8 cellular contexts compared by ENCODE assay signal in the genomic region with DNA sequence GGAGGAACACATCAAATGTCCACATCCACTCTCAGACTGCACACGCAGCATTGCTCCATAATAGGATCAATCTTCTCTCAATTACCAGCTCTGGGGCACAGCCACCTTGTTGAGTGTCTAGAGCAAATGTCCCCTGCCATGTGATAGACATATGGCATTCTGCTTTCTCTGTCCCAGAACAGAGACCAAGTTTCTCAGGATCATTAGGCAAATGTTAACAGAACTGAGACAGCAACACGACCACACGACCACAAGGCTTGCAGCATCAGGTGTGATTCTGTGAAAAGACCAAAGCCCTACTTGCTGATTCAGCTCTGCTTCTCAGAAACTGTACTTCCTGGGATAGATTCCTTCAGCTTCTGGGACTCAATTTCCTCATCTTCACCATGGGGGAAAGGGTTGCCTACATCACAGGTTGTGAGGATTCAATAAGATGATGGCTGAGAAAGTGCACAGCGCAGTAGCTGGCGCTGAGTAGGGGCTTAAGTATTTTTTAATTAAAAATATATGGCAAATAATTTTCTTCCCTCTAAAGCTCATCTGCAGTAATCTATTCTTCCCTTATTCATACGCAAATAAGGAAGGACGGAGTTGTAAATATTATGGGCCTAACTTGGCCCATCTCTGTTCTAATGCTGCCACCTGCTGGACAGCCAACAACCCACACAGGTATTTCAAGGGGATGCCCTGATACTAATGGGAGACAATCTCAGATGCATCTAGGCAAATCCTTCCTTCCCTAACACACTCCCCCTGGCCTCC. TPM values are rescaled to one million over a fixed set of nuclear protein-coding genes. Genes with fewer than 3 reads are reported as not detected.
DNase-seq lines count a peak whose midpoint lies in the region; ATAC-seq, FAIRE-seq and TF ChIP-seq lines count a peak whose summit lies in the region.

No MANE protein-coding gene starts in this region.

- H3K4me3 ChIP-seq in OCI-LY7 (ENCODE audit: low read depth, low read length, poor library complexity, severe bottlenecking) (no peak overlapping the region), esophagus squamous epithelium (no peak overlapping the region)

- POLR2A ChIA-PET in OCI-LY7 (lab: Charles Lee) = interaction anchor here (0.8 to 0.9 kb wide), 2 partner anchors 88 to 854 kb away, joined by 3 to 7 read pairs; no protein-coding TSS in a partner anchor

- intact Hi-C loops in OCI-LY7 (cut with micrococcal nuclease; ENCODE audit: unreplicated experiment) = loop anchor here (1.0 to 5.0 kb wide), 3 partner anchors 759 to 995 kb away; no protein-coding TSS in a partner anchor
- intact Hi-C loops in esophagus squamous epithelium (cut with DNase I) = loop anchor here (5.0 to 10.0 kb wide), 3 partner anchors 163 to 853 kb away; a partner anchor contains a TSS

- H3K9me3 ChIP-seq in OCI-LY7 (ENCODE audit: low read length) (no peaks in the 10 kb centered on the region), esophagus squamous epithelium (no peaks in the 10 kb centered on the region)

- no peaks in the 10 kb centered on the region for H3K9me3 Mint-ChIP-seq in nephron

- no peak overlapping the region for H3K4me2 ChIP-seq in OCI-LY7 (ENCODE audit: low read length)

- TF ChIP-seq CTCF in OCI-LY7 (conservative IDR thresholded peaks at IDR 0.05; ENCODE audit: low read length) (peak; percentile 93), esophagus squamous epithelium (IDR thresholded peaks at IDR 0.05) (peak; percentile 77 to 94 (median 90)), nephron (IDR thresholded peaks at IDR 0.05; ENCODE audit: unreplicated experiment in 3 of 3) (peak; percentile 88 to 96 (median 91))

- no peaks in the 10 kb centered on the region for H3K79me2 ChIP-seq in OCI-LY7 (ENCODE audit: insufficient read depth, low read depth, low read length)

- H3K27ac Mint-ChIP-seq in nephron = no peak overlapping the region

- H3K4me1 ChIP-seq in OCI-LY7 (ENCODE audit: insufficient read depth, low read length, poor library complexity, severe bottlenecking) (no peaks in the 10 kb centered on the region), esophagus squamous epithelium (peaks cover 0 to 14% (median 0%) of the 10 kb centered on the region in 3 donors)

- no peak overlapping the region for H2AFZ ChIP-seq in OCI-LY7 (ENCODE audit: low read length)

- WGBS in esophagus squamous epithelium, 2 donors = 54 to 72% methylated on average over 5 to 7 of the region's 7 CpGs

- peak; percentile 94 for FAIRE-seq in HTR-8/SVneo (lab: Jason Lieb, UNC)

- no peaks in the 10 kb centered on the region for H3K27me3 ChIP-seq in esophagus squamous epithelium

- H3K27ac ChIP-seq in OCI-LY7 (ENCODE audit: low read depth, low read length, poor library complexity, severe bottlenecking) = no peak overlapping the region
- H3K27ac ChIP-seq in esophagus squamous epithelium = no peak overlapping the region

- H3K9me2 ChIP-seq in OCI-LY7 (ENCODE audit: insufficient read depth, low read length) = no peaks in the 10 kb centered on the region

- peak; percentile 78 for ATAC-seq in stimulated activated naive CD8-positive, alpha-beta T cell treated with anti-CD3 and anti-CD28 coated beads, Interleukin-15, Interleukin-2, amounts not matched to agents 100 U/mL and 50 U/mL, for 24 hours

- CTCF ChIA-PET in OCI-LY7 (lab: Charles Lee; ENCODE audit: unreplicated experiment) = interaction anchor here (0.8 kb wide), 1 partner anchor 14 kb away, joined by 3 read pairs; no protein-coding TSS in a partner anchor

- no peaks in the 10 kb centered on the region for H4K20me1 ChIP-seq in OCI-LY7 (ENCODE audit: insufficient read depth, low read length)

- DNase-seq in activated gamma-delta T cell treated with Interleukin-2 at 50 U/mL for 16 hours = peak; percentile 69
- DNase-seq in activated gamma-delta T cell (lab: John Stamatoyannopoulos, UW) = no peak
- DNase-seq in HTR-8/SVneo (ENCODE audit: insufficient read length, low spot score) = peak; percentile 63
- DNase-seq in OCI-LY7 (ENCODE audit: low spot score) = peak; percentile 64
- peak; percentile 65 for DNase-seq in activated T-cell treated with anti-CD3 and anti-CD28 coated beads for 24 hours (ENCODE audit: low read depth)
- DNase-seq in esophagus squamous epithelium (lab: John Stamatoyannopoulos, UW) = peak; percentile 3
- DNase-seq in stimulated activated naive CD8-positive, alpha-beta T cell treated with anti-CD3 and anti-CD28 coated beads, Interleukin-15, Interleukin-2, amounts not matched to agents 100 U/mL and 50 U/mL, for 24 hours = peak; percentile 73

- no peak for TF ChIP-seq POLR2A in esophagus squamous epithelium (IDR thresholded peaks at IDR 0.05)

- H3K36me3 ChIP-seq in OCI-LY7 (ENCODE audit: insufficient read depth, low read length) = no peaks in the 10 kb centered on the region
- no peaks in the 10 kb centered on the region for H3K36me3 ChIP-seq in esophagus squamous epithelium

- H3K27me3 Mint-ChIP-seq in nephron (ENCODE audit: low read depth) = peaks cover 5% of the 10 kb centered on the region

- BruUV-seq in OCI-LY7 (replicated peaks; lab: Mats Ljungman, UMichigan) = no TSS peak

- no peak overlapping the region for H3K4me3 Mint-ChIP-seq in nephron

- no peaks in the 10 kb centered on the region for H3K36me3 Mint-ChIP-seq in nephron (ENCODE audit: low read depth)

- H3K4me1 Mint-ChIP-seq in nephron = no peaks in the 10 kb centered on the region

RNA-seq across cellular contexts. Expression of a gene that starts 54.3 kb away (rescaled TPM):
- total RNA-seq in OCI-LY7 (2014; rRNA removed; shearing (Covaris generic)) = 35.2 and 44.1 TPM in 2 replicates
- 39.4 and 42.2 TPM in 2 replicates for total RNA-seq in OCI-LY7 (2022)
- 10 to 100 TPM; 30.5 to 74.2 (median 43.6) TPM for total RNA-seq in esophagus squamous epithelium
